19 cellular contexts compared by ENCODE assay signal in the genomic region with DNA sequence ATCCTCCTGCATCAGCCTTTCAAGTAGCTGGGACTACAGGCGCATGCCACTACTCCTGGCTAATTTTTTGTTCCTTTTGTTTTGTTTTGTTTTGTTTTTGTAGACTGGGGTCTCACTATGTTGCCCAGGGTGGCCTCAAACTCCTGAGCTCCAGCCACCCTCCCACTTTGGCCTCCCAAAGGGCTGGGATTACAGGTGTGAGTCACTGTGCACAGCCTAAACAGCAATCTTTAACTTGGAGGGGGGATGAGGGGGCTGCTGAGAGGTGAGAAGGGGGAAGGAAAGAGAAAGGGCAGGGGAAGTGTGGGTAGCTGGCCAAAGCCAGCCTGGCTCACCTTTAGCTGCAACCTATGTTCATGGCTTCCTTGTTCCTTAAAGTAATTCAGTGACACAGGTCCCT.
"Had no signal": no experiment of that assay in that cellular context is flagged by ENCODE, and none has a peak within 500 bp of the region (broad histone marks: within the 10 kb centered on the region; RNA-seq: fewer than 3 reads in every experiment).

No MANE protein-coding gene starts in this region.

- H3K27me3 Mint-ChIP-seq: activated B cell treated with CpG ODN at 0.5 μM for 24 hours had no signal

- H3K27me3 ChIP-seq: brain microvascular endothelial cell, esophagus muscularis mucosa, spleen, upper lobe of right lung had no signal

- ATAC-seq: activated T-cell treated with anti-CD3 and anti-CD28 coated beads, Interleukin-2, amount 50 U/mL, for 4 hours; left cardiac atrium; lower lobe of right lung; natural killer cell; psoas muscle; sciatic nerve; SK-N-SH treated with all-trans-retinoic acid at 6 μM for 48 hours; upper lobe of right lung had no signal

- H3K4me1 ChIP-seq: upper lobe of right lung had no signal

- H3K4me3 ChIP-seq: esophagus muscularis mucosa, lower lobe of right lung, psoas muscle, spleen, upper lobe of right lung had no signal

- H3K9me3 ChIP-seq: esophagus muscularis mucosa, lower lobe of right lung, psoas muscle, spleen, upper lobe of right lung had no signal

- DNase-seq: activated B cell treated with CpG ODN at 0.5 μM for 24 hours; activated CD4-positive, alpha-beta T cell treated with anti-CD3 and anti-CD28 coated beads, Interleukin-2, amount 50 U/mL, for 1 hour; activated naive CD4-positive, alpha-beta T cell treated with Interleukin-2 at 50 U/mL for 16 hours; activated T-cell treated with anti-CD3 and anti-CD28 coated beads, Interleukin-2, amount 50 U/mL, for 4 hours; brain microvascular endothelial cell; hypothalamus; left cardiac atrium; lower lobe of right lung; natural killer cell; psoas muscle; spleen; stimulated activated CD4-positive, alpha-beta T cell treated with anti-CD3 and anti-CD28 coated beads, Interleukin-1b, Interleukin-23, amount 100 ng/mL, for 48 hours; stimulated activated naive CD4-positive, alpha-beta T cell treated with Interleukin-2 at 50 U/mL for 16 hours; upper lobe of right lung had no signal

- H3K9me3 Mint-ChIP-seq: activated B cell treated with CpG ODN at 0.5 μM for 24 hours; activated T-cell treated with anti-CD3 and anti-CD28 coated beads, Interleukin-2, amount 50 U/mL, for 4 hours; natural killer cell; T-helper 1 cell treated with Interleukin-12 subunit alpha and Interleukin-12 subunit beta and Interleukin-4 antibody, amounts not matched to agents 30 μg/mL and 1 μg/mL, for 36 hours had no signal

- H3K36me3 Mint-ChIP-seq: natural killer cell had no signal

- H3K36me3 ChIP-seq: brain microvascular endothelial cell had no signal

- H3K27ac ChIP-seq: brain microvascular endothelial cell, esophagus muscularis mucosa, lower lobe of right lung, psoas muscle, spleen, upper lobe of right lung had no signal

- H3K4me3 Mint-ChIP-seq: activated B cell treated with CpG ODN at 0.5 μM for 24 hours; activated T-cell treated with anti-CD3 and anti-CD28 coated beads, Interleukin-2, amount 50 U/mL, for 4 hours; natural killer cell; T-helper 1 cell treated with Interleukin-12 subunit alpha and Interleukin-12 subunit beta and Interleukin-4 antibody, amounts not matched to agents 30 μg/mL and 1 μg/mL, for 36 hours had no signal

- FAIRE-seq: endometrium had no signal

- H3K27ac Mint-ChIP-seq: activated B cell treated with CpG ODN at 0.5 μM for 24 hours; T-helper 1 cell treated with Interleukin-12 subunit alpha and Interleukin-12 subunit beta and Interleukin-4 antibody, amounts not matched to agents 30 μg/mL and 1 μg/mL, for 36 hours had no signal
